ENCODE assay signal across 8 cellular contexts in genomic region chr6:42050897-42051653, GRCh38. TPM values are rescaled to one million over a fixed set of nuclear protein-coding genes. Genes with fewer than 3 reads are reported as not detected.
DNase-seq lines count a peak whose midpoint lies in the region; ATAC-seq, FAIRE-seq and TF ChIP-seq lines count a peak whose summit lies in the region.

No MANE protein-coding gene starts in this region.

- in situ Hi-C loops in transverse colon (cut with MboI; ENCODE audit: low pct_ligation_motif_present in 1 of 4, low pct_unique_long_range_greater_than_20kb in 1 of 4, low sequenced_read_pairs in 3 of 4): no loop called here

- peak overlapping the region; percentile 96 for H3K4me3 ChIP-seq in astrocyte (ENCODE audit: insufficient read depth, low read depth, low read length)
- peak overlapping the region; percentile 55 for H3K4me3 ChIP-seq in lower leg skin (ENCODE audit: low read depth, poor library complexity, severe bottlenecking)
- peak overlapping the region; percentile 20 to 60 (median 58) for H3K4me3 ChIP-seq in transverse colon

- no peaks in the 10 kb centered on the region for H3K9me3 Mint-ChIP-seq in activated T-cell treated with anti-CD3 and anti-CD28 coated beads, Interleukin-2, amount 50 U/mL, for 72 hours
- H3K9me3 Mint-ChIP-seq in astrocyte (ENCODE audit: unreplicated experiment): no peaks in the 10 kb centered on the region

- TF ChIP-seq CTCF in astrocyte (IDR thresholded peaks at IDR 0.05; ENCODE audit: insufficient read depth, low read depth, low read length) (no peak), lower leg skin (IDR thresholded peaks at IDR 0.05) (no peak), transverse colon (IDR thresholded peaks at IDR 0.05) (peak in 1 of 5 experiments; percentile 31)

- H3K9me3 ChIP-seq in astrocyte (ENCODE audit: insufficient read depth, low read depth, low read length): no peaks in the 10 kb centered on the region
- no peaks in the 10 kb centered on the region for H3K9me3 ChIP-seq in transverse colon

- no peak for DNase-seq in activated T-cell treated with anti-CD3 and anti-CD28 coated beads, Interleukin-2, amount 50 U/mL, for 72 hours
- DNase-seq in activated T-cell treated with anti-CD3 and anti-CD28 coated beads, Interleukin-2, amount 50 U/mL, for 48 hours: no peak
- DNase-seq in astrocyte (ENCODE audit: low read depth): no peak
- no peak for DNase-seq in lower leg skin (ENCODE audit: low spot score in 2 of 2)
- DNase-seq in transverse colon: no peak
- DNase-seq in NCI-H446 treated with DMSO at 0.1 percent for 48 hours (lab: John Stamatoyannopoulos, UW): no peak
- DNase-seq in NCI-H1436 (lab: John Stamatoyannopoulos, UW): no peak
- DNase-seq in GDM1 (lab: John Stamatoyannopoulos, UW): no peak

- WGBS in lower leg skin, 2 donors: 16 to 20% methylated on average over 15 of the region's 15 CpGs
- WGBS in transverse colon (ENCODE audit: low coverage in 1 of 2), 2 donors: 4 to 11% methylated on average over 7 to 15 of the region's 15 CpGs

- H3K4me3 Mint-ChIP-seq in activated T-cell treated with anti-CD3 and anti-CD28 coated beads, Interleukin-2, amount 50 U/mL, for 72 hours: peak overlapping the region; percentile 95
- peak overlapping the region; percentile 89 for H3K4me3 Mint-ChIP-seq in astrocyte (ENCODE audit: unreplicated experiment)

- peak overlapping the region; percentile 88 for H3K4me2 ChIP-seq in astrocyte (ENCODE audit: low read length)

- H4K20me1 ChIP-seq in astrocyte (ENCODE audit: insufficient read depth, low read length): peaks cover 7% of the 10 kb centered on the region

- no peak for ATAC-seq in activated T-cell treated with anti-CD3 and anti-CD28 coated beads, Interleukin-2, amount 50 U/mL, for 72 hours (replicated peaks in 1 of 2)

- no peak for TF ChIP-seq POLR2A in lower leg skin (IDR thresholded peaks at IDR 0.05)
- TF ChIP-seq POLR2A in transverse colon (IDR thresholded peaks at IDR 0.05): no peak

- H3K36me3 Mint-ChIP-seq in activated T-cell treated with anti-CD3 and anti-CD28 coated beads, Interleukin-2, amount 50 U/mL, for 72 hours (ENCODE audit: insufficient read depth in 2 of 2): peaks cover 4 to 21% of the 10 kb centered on the region in 2 donors
- peaks cover 8% of the 10 kb centered on the region for H3K36me3 Mint-ChIP-seq in astrocyte (ENCODE audit: low read depth, unreplicated experiment)

- peaks cover 6% of the 10 kb centered on the region for H3K4me1 ChIP-seq in astrocyte (ENCODE audit: insufficient read depth, low read length)
- peaks cover 0 to 50% (median 32%) of the 10 kb centered on the region in 4 donors for H3K4me1 ChIP-seq in transverse colon

- H3K36me3 ChIP-seq in astrocyte (ENCODE audit: insufficient read depth, low read length): peaks cover 6% of the 10 kb centered on the region
- peaks cover 0 to 24% (median 10%) of the 10 kb centered on the region in 4 donors for H3K36me3 ChIP-seq in transverse colon

- H3K27me3 ChIP-seq in astrocyte (ENCODE audit: insufficient read depth, low read length) (peaks cover 17% of the 10 kb centered on the region), transverse colon (no peaks in the 10 kb centered on the region)

- H3K27ac Mint-ChIP-seq in activated T-cell treated with anti-CD3 and anti-CD28 coated beads, Interleukin-2, amount 50 U/mL, for 72 hours: peak overlapping the region; percentile 97
- H3K27ac Mint-ChIP-seq in astrocyte (ENCODE audit: unreplicated experiment): peak overlapping the region; percentile 98

- peak overlapping the region; percentile 99 for H2AFZ ChIP-seq in astrocyte (ENCODE audit: low read depth, low read length)

- no peaks in the 10 kb centered on the region for H3K27me3 Mint-ChIP-seq in activated T-cell treated with anti-CD3 and anti-CD28 coated beads, Interleukin-2, amount 50 U/mL, for 72 hours (ENCODE audit: low read depth)
- H3K27me3 Mint-ChIP-seq in astrocyte (ENCODE audit: low read depth, unreplicated experiment): no peaks in the 10 kb centered on the region

- peaks cover 70% of the 10 kb centered on the region for H3K4me1 Mint-ChIP-seq in activated T-cell treated with anti-CD3 and anti-CD28 coated beads, Interleukin-2, amount 50 U/mL, for 72 hours (ENCODE audit: low read depth)
- H3K4me1 Mint-ChIP-seq in astrocyte (ENCODE audit: low read depth, unreplicated experiment): peaks cover 15% of the 10 kb centered on the region

- peaks cover 9% of the 10 kb centered on the region for H3K79me2 ChIP-seq in astrocyte (ENCODE audit: insufficient read depth, low read length)

- peak overlapping the region; percentile 98 for H3K9ac ChIP-seq in astrocyte (ENCODE audit: low read length)

- intact Hi-C loops in lower leg skin (cut with DNase I; ENCODE audit: low total_unique reads) (no loop called here), transverse colon (cut with DNase I; ENCODE audit: low total_unique reads) (no loop called here)

- FAIRE-seq in astrocyte (lab: Jason Lieb, UNC): no peak

- TF ChIP-seq EP300 in transverse colon (IDR thresholded peaks at IDR 0.05; ENCODE audit: low read depth): no peak

- H3K27ac ChIP-seq in astrocyte (ENCODE audit: low read depth, low read length): peak overlapping the region; percentile 99
- peak overlapping the region; percentile 87 to 94 (median 92) for H3K27ac ChIP-seq in transverse colon

RNA-seq across cellular contexts. Expression of gene TAF8, which starts 0.8 kb away (rescaled TPM):
- 10 to 100 TPM; 62.6 to 70.4 TPM for total RNA-seq in activated T-cell treated with anti-CD3 and anti-CD28 coated beads, Interleukin-2, amount 50 U/mL, for 72 hours
- total RNA-seq in astrocyte (13.6 and 14.8 TPM in 2 replicates), lower leg skin (10 to 100 TPM; 15.8 to 24.0 (median 18.9) TPM), transverse colon (10 to 100 TPM; 15.3 to 36.2 (median 21.8) TPM)
